Comparison of ENCODE assay signal across 8 cellular contexts in genomic region chr2:169694894-169695260, GRCh38. TPM values are rescaled to one million over a fixed set of nuclear protein-coding genes. Genes with fewer than 3 reads are reported as not detected.
A peak's percentile ranks its signal among the peaks of the same experiment; 100 is the strongest.
DNase-seq lines count a peak whose midpoint lies in the region; ATAC-seq and TF ChIP-seq lines count a peak whose summit lies in the region.

No MANE protein-coding gene starts in this region.

- H3K4me3 ChIP-seq in left ventricle myocardium inferior (peak overlapping the region; percentile 94), body of pancreas (peak overlapping the region; percentile 15 to 84), mesodermal cell (ENCODE audit: extremely low read depth, insufficient read depth, low read length, poor library complexity, severe bottlenecking) (peak overlapping the region; percentile 56), vagina (peak overlapping the region; percentile 80 to 84)

- no peak for TF ChIP-seq POLR2A in body of pancreas (IDR thresholded peaks at IDR 0.05)
- TF ChIP-seq POLR2A in vagina (IDR thresholded peaks at IDR 0.05) = no peak

- H3K36me3 ChIP-seq in left ventricle myocardium inferior = peaks cover 7% of the 10 kb centered on the region
- no peaks in the 10 kb centered on the region for H3K36me3 ChIP-seq in body of pancreas (replicated peaks in 1 of 2; ENCODE audit: insufficient read depth in 1 of 2, low read depth in 2 of 2)
- no peaks in the 10 kb centered on the region for H3K36me3 ChIP-seq in mesodermal cell (ENCODE audit: control insufficient read depth, insufficient read depth, low read length)
- peaks cover 0 to 4% of the 10 kb centered on the region in 2 donors for H3K36me3 ChIP-seq in vagina

- H3K27ac ChIP-seq in left ventricle myocardium inferior (replicated peaks) (peak overlapping the region; percentile 88), body of pancreas (peak overlapping the region; percentile 68 to 93 (median 80)), mesodermal cell (ENCODE audit: low read depth, low read length, severe bottlenecking) (peak overlapping the region; percentile 54), vagina (peak overlapping the region; percentile 82)

- 18 to 22% methylated on average over 8 of the region's 8 CpGs for WGBS in body of pancreas, 2 donors
- WGBS in mesodermal cell (ENCODE audit: insufficient coverage in 2 of 2), 2 experiments = 79 to 80% methylated on average over 5 to 6 of the region's 8 CpGs

- intact Hi-C loops in left ventricle myocardium inferior (cut with micrococcal nuclease) (no loop called here), cardiac septum (cut with DNase I) (loop anchor here (5.0 kb wide), 2 partner anchors 37 to 113 kb away; partner anchors contain the start of genes KLHL23 and PPIG), body of pancreas (cut with DNase I) (loop anchor here (10.0 kb wide), 1 partner anchor 80 kb away; no protein-coding TSS in a partner anchor), vagina (cut with DNase I) (no loop called here)

- H3K9me3 ChIP-seq in left ventricle myocardium inferior (replicated peaks) (peaks cover 16% of the 10 kb centered on the region), body of pancreas (no peaks in the 10 kb centered on the region), mesodermal cell (ENCODE audit: control insufficient read depth, low read length) (no peaks in the 10 kb centered on the region), vagina (no peaks in the 10 kb centered on the region)

- no peaks in the 10 kb centered on the region for H3K27me3 ChIP-seq in left ventricle myocardium inferior (ENCODE audit: low read depth)
- no peaks in the 10 kb centered on the region for H3K27me3 ChIP-seq in body of pancreas
- no peaks in the 10 kb centered on the region for H3K27me3 ChIP-seq in vagina

- no peak for DNase-seq in left ventricle myocardium inferior
- DNase-seq in cardiac septum (ENCODE audit: low spot score) = no peak
- no peak for DNase-seq in body of pancreas
- no peak for DNase-seq in vagina (ENCODE audit: extremely low spot score in 2 of 2)
- no peak for DNase-seq in foreskin melanocyte

- H3K4me1 ChIP-seq in left ventricle myocardium inferior (peaks cover 21% of the 10 kb centered on the region), body of pancreas (peaks cover 19% of the 10 kb centered on the region), mesodermal cell (ENCODE audit: control insufficient read depth, insufficient read depth, low read length, poor library complexity, severe bottlenecking) (no peaks in the 10 kb centered on the region), vagina (peaks cover 25% of the 10 kb centered on the region)

- no peak for ATAC-seq in body of pancreas
- ATAC-seq in GM19467 (IDR thresholded peaks at IDR 0.05; ENCODE audit: unreplicated experiment) = no peak
- ATAC-seq in HG02870 (IDR thresholded peaks at IDR 0.05; ENCODE audit: unreplicated experiment) = no peak

- TF ChIP-seq CTCF in left ventricle myocardium inferior (IDR thresholded peaks at IDR 0.05; ENCODE audit: borderline replicate concordance) (no peak), body of pancreas (IDR thresholded peaks at IDR 0.05) (no peak), vagina (IDR thresholded peaks at IDR 0.05) (no peak)

RNA-seq across cellular contexts. Expression of gene PHOSPHO2, which starts 0.6 kb away (rescaled TPM):
- total RNA-seq in left ventricle myocardium inferior (3.2 TPM), cardiac septum (2.2 TPM), body of pancreas (1 to 10 TPM in 1 of 2 donors, under 1 TPM in 1; 0.66 to 6.7 TPM), vagina (4.7 TPM)
- polyA plus RNA-seq in mesodermal cell (2013, experiment 1 of 2) = 2.5 TPM
- polyA plus RNA-seq in mesodermal cell (2013, experiment 2 of 2) = 3.3 TPM

RNA-seq across cellular contexts. Expression of gene CFAP210, which starts 0.7 kb away (rescaled TPM):
- not detected for total RNA-seq in left ventricle myocardium inferior
- total RNA-seq in cardiac septum = not detected
- not detected for total RNA-seq in body of pancreas
- polyA plus RNA-seq in mesodermal cell (2013, experiment 1 of 2) = 0.18 TPM
- polyA plus RNA-seq in mesodermal cell (2013, experiment 2 of 2) = 0.96 TPM
- 0.49 TPM for total RNA-seq in vagina

RNA-seq across cellular contexts. Expression of gene KLHL23, which starts 38.8 kb away (rescaled TPM):
- total RNA-seq in left ventricle myocardium inferior (10.4 TPM), cardiac septum (9.0 TPM), body of pancreas (1 to 10 TPM; 3.6 to 5.4 TPM), vagina (5.6 TPM)
- polyA plus RNA-seq in mesodermal cell (2013, experiment 1 of 2) = 19.4 TPM
- polyA plus RNA-seq in mesodermal cell (2013, experiment 2 of 2) = 16.5 TPM

Comparison
In these comparisons a context has a peak if more than half of its experiments do, and no peak if none do; other contexts are left out.
1. intact Hi-C loops: an anchor here in cardiac septum (5.0 kb wide) and body of pancreas (10.0 kb wide); none called in left ventricle myocardium inferior and vagina.